14 cellular contexts compared by ENCODE assay signal in the genomic region with DNA sequence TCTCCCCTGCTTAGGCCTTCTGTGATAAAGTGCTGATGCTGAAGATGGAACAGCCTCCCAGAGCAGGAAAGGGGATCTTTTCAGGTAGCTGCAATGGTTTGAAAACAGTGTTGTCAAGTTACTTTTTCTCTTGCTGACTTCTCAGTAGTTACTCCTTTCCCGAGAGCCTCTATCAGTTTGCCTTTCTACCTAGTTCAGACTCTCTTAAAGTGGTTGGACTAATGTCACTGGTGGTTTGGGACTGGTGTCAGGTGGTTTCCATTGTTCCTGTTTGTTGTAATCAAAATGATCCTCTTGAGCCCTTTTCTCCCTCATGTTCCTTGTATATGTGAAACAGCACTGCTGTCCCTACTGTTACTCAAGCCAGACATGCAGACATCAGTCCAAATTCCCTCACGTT.
"Had no signal": no experiment of that assay in that cellular context is flagged by ENCODE, and none has a peak within 500 bp of the region (broad histone marks: within the 10 kb centered on the region; RNA-seq: fewer than 3 reads in every experiment).

No MANE protein-coding gene starts in this region.

- H3K9me3 ChIP-seq: psoas muscle, right lobe of liver, testis had no signal

- H3K4me3 ChIP-seq: lung, psoas muscle, right lobe of liver, testis had no signal

- DNase-seq: activated CD4-positive, CD25-positive, alpha-beta regulatory T cell treated with anti-CD3 and anti-CD28 coated beads, Interleukin-2, amount 50 U/mL, for 72 hours; activated naive CD4-positive, alpha-beta T cell; activated naive CD8-positive, alpha-beta T cell treated with anti-CD3 and anti-CD28 coated beads, Interleukin-2, amount 10 ng/mL, durations not matched to agents 7 days and 5 days; naive B cell; psoas muscle; right lobe of liver; stimulated activated naive CD8-positive, alpha-beta T cell treated with anti-CD3 and anti-CD28 coated beads, Interleukin-15, amount 100 ng/mL, for 72 hours; SW 1271; testis had no signal

- H3K27ac Mint-ChIP-seq: activated naive CD8-positive, alpha-beta T cell treated with anti-CD3 and anti-CD28 coated beads, Interleukin-2, amount 10 ng/mL, durations not matched to agents 7 days and 5 days; activated T-helper 1 cell treated with anti-CD3 and anti-CD28 coated beads, Interleukin-12 subunit alpha, Interleukin-12 subunit beta, Interleukin-2, Interleukin-4 antibody, amounts not matched to agents 30 ng/mL and 10 ng/mL and 1 ng/mL, durations not matched to agents 14 hours and 24 hours and 36 hours; dendritic cell treated with granulocyte-macrophage colony-stimulating factor and Interleukin-4, amounts not matched to agents 40 ng/mL and 50 ng/mL, for 4 days; T-helper 2 cell treated with Interferon-gamma antibody and Interleukin-4, amounts not matched to agents 5 μg/mL and 100 μg/mL, for 36 hours had no signal

- H3K27ac ChIP-seq: brain microvascular endothelial cell, psoas muscle, right lobe of liver, testis had no signal

- H3K4me3 Mint-ChIP-seq: activated naive CD8-positive, alpha-beta T cell treated with anti-CD3 and anti-CD28 coated beads, Interleukin-2, amount 10 ng/mL, durations not matched to agents 7 days and 5 days; activated T-helper 1 cell treated with anti-CD3 and anti-CD28 coated beads, Interleukin-12 subunit alpha, Interleukin-12 subunit beta, Interleukin-2, Interleukin-4 antibody, amounts not matched to agents 30 ng/mL and 10 ng/mL and 1 ng/mL, durations not matched to agents 14 hours and 24 hours and 36 hours; dendritic cell treated with granulocyte-macrophage colony-stimulating factor and Interleukin-4, amounts not matched to agents 40 ng/mL and 50 ng/mL, for 4 days; stimulated activated naive CD8-positive, alpha-beta T cell treated with anti-CD3 and anti-CD28 coated beads, Interleukin-15, amount 100 ng/mL, for 72 hours; T-helper 2 cell treated with Interferon-gamma antibody and Interleukin-4, amounts not matched to agents 5 μg/mL and 100 μg/mL, for 36 hours had no signal

- H3K27me3 ChIP-seq: brain microvascular endothelial cell, right lobe of liver, testis had no signal

- H3K4me1 ChIP-seq: testis had no signal

- H3K36me3 ChIP-seq: brain microvascular endothelial cell, right lobe of liver had no signal

- H3K27me3 Mint-ChIP-seq: activated naive CD8-positive, alpha-beta T cell treated with anti-CD3 and anti-CD28 coated beads, Interleukin-2, amount 10 ng/mL, durations not matched to agents 7 days and 5 days; dendritic cell treated with granulocyte-macrophage colony-stimulating factor and Interleukin-4, amounts not matched to agents 40 ng/mL and 50 ng/mL, for 4 days; naive B cell; stimulated activated naive CD8-positive, alpha-beta T cell treated with anti-CD3 and anti-CD28 coated beads, Interleukin-15, amount 100 ng/mL, for 72 hours had no signal

- H3K9me3 Mint-ChIP-seq: activated naive CD8-positive, alpha-beta T cell treated with anti-CD3 and anti-CD28 coated beads, Interleukin-2, amount 10 ng/mL, durations not matched to agents 7 days and 5 days; activated T-helper 1 cell treated with anti-CD3 and anti-CD28 coated beads, Interleukin-12 subunit alpha, Interleukin-12 subunit beta, Interleukin-2, Interleukin-4 antibody, amounts not matched to agents 30 ng/mL and 10 ng/mL and 1 ng/mL, durations not matched to agents 14 hours and 24 hours and 36 hours; dendritic cell treated with granulocyte-macrophage colony-stimulating factor and Interleukin-4, amounts not matched to agents 40 ng/mL and 50 ng/mL, for 4 days; naive B cell; stimulated activated naive CD8-positive, alpha-beta T cell treated with anti-CD3 and anti-CD28 coated beads, Interleukin-15, amount 100 ng/mL, for 72 hours; T-helper 2 cell treated with Interferon-gamma antibody and Interleukin-4, amounts not matched to agents 5 μg/mL and 100 μg/mL, for 36 hours had no signal

- ATAC-seq: psoas muscle; stimulated activated naive CD8-positive, alpha-beta T cell treated with anti-CD3 and anti-CD28 coated beads, Interleukin-15, amount 100 ng/mL, for 72 hours had no signal
